1 cellular context compared by ENCODE assay signal in the genomic region with DNA sequence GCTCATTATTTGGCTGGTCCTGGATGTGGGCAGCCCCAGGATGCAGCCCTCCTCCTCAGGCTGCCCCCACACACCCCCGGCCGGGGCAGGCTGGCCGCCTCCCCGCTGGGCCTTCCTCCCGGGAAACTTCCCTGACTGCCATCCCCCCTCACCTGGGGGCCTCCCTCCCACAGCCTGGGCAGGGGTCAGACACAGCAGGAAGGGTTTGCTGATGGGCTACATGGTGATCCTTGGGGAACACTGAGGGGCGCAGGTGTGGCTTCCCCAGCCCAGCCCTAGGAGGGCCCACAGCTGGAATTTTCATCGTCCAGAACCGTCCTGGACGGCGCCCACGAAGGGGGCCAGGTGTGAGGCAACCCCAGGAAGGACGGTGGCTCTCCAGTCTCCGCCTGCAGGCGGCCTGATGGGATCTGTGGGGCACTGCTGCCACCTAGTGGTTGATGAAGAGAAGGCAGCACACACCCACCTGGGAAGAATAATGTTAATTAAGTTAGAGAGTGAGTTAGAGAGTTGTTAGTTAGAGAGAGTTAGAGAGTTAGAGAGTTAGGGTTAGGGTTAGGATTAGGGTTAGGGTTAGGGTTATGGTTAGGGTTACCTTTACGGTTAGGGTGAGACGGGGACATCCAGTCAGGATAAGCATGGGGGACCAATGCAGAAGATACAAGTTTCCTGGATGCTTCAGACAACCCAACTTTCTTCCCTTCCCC.
TF ChIP-seq lines count a peak whose summit lies in the region.

No MANE protein-coding gene starts in this region.

TF ChIP-seq in HepG2, 621 proteins besides CTCF, POLR2A, EP300 and RAD21 (continued from another document and continues in another):
- TF ChIP-seq, protein P1, sequence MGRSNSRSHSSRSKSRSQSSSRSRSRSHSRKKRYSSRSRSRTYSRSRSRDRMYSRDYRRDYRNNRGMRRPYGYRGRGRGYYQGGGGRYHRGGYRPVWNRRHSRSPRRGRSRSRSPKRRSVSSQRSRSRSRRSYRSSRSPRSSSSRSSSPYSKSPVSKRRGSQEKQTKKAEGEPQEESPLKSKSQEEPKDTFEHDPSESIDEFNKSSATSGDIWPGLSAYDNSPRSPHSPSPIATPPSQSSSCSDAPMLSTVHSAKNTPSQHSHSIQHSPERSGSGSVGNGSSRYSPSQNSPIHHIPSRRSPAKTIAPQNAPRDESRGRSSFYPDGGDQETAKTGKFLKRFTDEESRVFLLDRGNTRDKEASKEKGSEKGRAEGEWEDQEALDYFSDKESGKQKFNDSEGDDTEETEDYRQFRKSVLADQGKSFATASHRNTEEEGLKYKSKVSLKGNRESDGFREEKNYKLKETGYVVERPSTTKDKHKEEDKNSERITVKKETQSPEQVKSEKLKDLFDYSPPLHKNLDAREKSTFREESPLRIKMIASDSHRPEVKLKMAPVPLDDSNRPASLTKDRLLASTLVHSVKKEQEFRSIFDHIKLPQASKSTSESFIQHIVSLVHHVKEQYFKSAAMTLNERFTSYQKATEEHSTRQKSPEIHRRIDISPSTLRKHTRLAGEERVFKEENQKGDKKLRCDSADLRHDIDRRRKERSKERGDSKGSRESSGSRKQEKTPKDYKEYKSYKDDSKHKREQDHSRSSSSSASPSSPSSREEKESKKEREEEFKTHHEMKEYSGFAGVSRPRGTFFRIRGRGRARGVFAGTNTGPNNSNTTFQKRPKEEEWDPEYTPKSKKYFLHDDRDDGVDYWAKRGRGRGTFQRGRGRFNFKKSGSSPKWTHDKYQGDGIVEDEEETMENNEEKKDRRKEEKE (IDR thresholded peaks at IDR 0.05), result no peak
- no peak for TF ChIP-seq ZNF501 (CRISPR knock-in tag; IDR thresholded peaks at IDR 0.05)
- 0 out of 2 replicates have a peak, but pooled peaks have one; percentile 24 for TF ChIP-seq MIXL1 (CRISPR knock-in tag; IDR thresholded peaks at IDR 0.05)
- no peak for TF ChIP-seq SRF (IDR thresholded peaks at IDR 0.05; ENCODE audit: low read depth, low read length)
- peak; percentile 95 for TF ChIP-seq STAG1 (CRISPR knock-in tag; IDR thresholded peaks at IDR 0.05)
- no peak for TF ChIP-seq ZNF543 (CRISPR knock-in tag; IDR thresholded peaks at IDR 0.05)
- no peak for TF ChIP-seq GABPB1 (CRISPR knock-in tag; IDR thresholded peaks at IDR 0.05)
- TF ChIP-seq CEBPG (CRISPR knock-in tag; IDR thresholded peaks at IDR 0.05), result peak; percentile 55
- no peak for TF ChIP-seq MAFF (IDR thresholded peaks at IDR 0.05; ENCODE audit: low read depth, low read length)
- no peak for TF ChIP-seq MED8 (CRISPR knock-in tag; IDR thresholded peaks at IDR 0.05; ENCODE audit: insufficient replicate concordance)
- TF ChIP-seq FOXK2 (IDR thresholded peaks at IDR 0.05), result no peak
- TF ChIP-seq XRCC5 (optimal IDR thresholded peaks at IDR 0.05; ENCODE audit: low read length), result peak; percentile 37
- no peak for TF ChIP-seq FOSL2 (CRISPR knock-in tag; IDR thresholded peaks at IDR 0.05)
- TF ChIP-seq HOXA9 (CRISPR knock-in tag; IDR thresholded peaks at IDR 0.05; ENCODE audit: borderline replicate concordance), result no peak
- TF ChIP-seq, protein P2, sequence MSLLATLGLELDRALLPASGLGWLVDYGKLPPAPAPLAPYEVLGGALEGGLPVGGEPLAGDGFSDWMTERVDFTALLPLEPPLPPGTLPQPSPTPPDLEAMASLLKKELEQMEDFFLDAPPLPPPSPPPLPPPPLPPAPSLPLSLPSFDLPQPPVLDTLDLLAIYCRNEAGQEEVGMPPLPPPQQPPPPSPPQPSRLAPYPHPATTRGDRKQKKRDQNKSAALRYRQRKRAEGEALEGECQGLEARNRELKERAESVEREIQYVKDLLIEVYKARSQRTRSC (CRISPR knock-in tag; IDR thresholded peaks at IDR 0.05; ENCODE audit: low read depth), result no peak
- TF ChIP-seq, protein P3, sequence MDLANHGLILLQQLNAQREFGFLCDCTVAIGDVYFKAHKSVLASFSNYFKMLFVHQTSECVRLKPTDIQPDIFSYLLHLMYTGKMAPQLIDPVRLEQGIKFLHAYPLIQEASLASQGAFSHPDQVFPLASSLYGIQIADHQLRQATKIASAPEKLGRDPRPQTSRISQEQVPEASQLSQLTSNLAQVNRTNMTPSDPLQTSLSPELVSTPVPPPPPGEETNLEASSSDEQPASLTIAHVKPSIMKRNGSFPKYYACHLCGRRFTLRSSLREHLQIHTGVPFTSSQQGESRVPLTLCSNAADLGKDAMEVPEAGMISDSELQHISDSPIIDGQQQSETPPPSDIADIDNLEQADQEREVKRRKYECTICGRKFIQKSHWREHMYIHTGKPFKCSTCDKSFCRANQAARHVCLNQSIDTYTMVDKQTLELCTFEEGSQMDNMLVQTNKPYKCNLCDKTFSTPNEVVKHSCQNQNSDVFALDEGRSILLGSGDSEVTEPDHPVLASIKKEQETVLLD (CRISPR knock-in tag; IDR thresholded peaks at IDR 0.05; ENCODE audit: low read depth), result no peak
- TF ChIP-seq, protein P4, sequence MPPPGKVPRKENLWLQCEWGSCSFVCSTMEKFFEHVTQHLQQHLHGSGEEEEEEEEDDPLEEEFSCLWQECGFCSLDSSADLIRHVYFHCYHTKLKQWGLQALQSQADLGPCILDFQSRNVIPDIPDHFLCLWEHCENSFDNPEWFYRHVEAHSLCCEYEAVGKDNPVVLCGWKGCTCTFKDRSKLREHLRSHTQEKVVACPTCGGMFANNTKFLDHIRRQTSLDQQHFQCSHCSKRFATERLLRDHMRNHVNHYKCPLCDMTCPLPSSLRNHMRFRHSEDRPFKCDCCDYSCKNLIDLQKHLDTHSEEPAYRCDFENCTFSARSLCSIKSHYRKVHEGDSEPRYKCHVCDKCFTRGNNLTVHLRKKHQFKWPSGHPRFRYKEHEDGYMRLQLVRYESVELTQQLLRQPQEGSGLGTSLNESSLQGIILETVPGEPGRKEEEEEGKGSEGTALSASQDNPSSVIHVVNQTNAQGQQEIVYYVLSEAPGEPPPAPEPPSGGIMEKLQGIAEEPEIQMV (CRISPR knock-in tag; IDR thresholded peaks at IDR 0.05; ENCODE audit: low read depth), result no peak
- TF ChIP-seq, protein P5, sequence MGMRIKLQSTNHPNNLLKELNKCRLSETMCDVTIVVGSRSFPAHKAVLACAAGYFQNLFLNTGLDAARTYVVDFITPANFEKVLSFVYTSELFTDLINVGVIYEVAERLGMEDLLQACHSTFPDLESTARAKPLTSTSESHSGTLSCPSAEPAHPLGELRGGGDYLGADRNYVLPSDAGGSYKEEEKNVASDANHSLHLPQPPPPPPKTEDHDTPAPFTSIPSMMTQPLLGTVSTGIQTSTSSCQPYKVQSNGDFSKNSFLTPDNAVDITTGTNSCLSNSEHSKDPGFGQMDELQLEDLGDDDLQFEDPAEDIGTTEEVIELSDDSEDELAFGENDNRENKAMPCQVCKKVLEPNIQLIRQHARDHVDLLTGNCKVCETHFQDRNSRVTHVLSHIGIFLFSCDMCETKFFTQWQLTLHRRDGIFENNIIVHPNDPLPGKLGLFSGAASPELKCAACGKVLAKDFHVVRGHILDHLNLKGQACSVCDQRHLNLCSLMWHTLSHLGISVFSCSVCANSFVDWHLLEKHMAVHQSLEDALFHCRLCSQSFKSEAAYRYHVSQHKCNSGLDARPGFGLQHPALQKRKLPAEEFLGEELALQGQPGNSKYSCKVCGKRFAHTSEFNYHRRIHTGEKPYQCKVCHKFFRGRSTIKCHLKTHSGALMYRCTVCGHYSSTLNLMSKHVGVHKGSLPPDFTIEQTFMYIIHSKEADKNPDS (CRISPR knock-in tag; IDR thresholded peaks at IDR 0.05), result no peak
- no peak for TF ChIP-seq KDM5B (CRISPR knock-in tag; IDR thresholded peaks at IDR 0.05; ENCODE audit: borderline replicate concordance)
- no peak for TF ChIP-seq NR1H2 (CRISPR knock-in tag; IDR thresholded peaks at IDR 0.05; ENCODE audit: borderline replicate concordance, low read depth)
- TF ChIP-seq, protein P6, sequence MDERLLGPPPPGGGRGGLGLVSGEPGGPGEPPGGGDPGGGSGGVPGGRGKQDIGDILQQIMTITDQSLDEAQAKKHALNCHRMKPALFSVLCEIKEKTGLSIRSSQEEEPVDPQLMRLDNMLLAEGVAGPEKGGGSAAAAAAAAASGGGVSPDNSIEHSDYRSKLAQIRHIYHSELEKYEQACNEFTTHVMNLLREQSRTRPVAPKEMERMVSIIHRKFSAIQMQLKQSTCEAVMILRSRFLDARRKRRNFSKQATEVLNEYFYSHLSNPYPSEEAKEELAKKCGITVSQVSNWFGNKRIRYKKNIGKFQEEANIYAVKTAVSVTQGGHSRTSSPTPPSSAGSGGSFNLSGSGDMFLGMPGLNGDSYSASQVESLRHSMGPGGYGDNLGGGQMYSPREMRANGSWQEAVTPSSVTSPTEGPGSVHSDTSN (CRISPR knock-in tag; IDR thresholded peaks at IDR 0.05), result no peak
- TF ChIP-seq ZMYM2 (CRISPR knock-in tag; IDR thresholded peaks at IDR 0.05), result no peak
- TF ChIP-seq, protein P7, sequence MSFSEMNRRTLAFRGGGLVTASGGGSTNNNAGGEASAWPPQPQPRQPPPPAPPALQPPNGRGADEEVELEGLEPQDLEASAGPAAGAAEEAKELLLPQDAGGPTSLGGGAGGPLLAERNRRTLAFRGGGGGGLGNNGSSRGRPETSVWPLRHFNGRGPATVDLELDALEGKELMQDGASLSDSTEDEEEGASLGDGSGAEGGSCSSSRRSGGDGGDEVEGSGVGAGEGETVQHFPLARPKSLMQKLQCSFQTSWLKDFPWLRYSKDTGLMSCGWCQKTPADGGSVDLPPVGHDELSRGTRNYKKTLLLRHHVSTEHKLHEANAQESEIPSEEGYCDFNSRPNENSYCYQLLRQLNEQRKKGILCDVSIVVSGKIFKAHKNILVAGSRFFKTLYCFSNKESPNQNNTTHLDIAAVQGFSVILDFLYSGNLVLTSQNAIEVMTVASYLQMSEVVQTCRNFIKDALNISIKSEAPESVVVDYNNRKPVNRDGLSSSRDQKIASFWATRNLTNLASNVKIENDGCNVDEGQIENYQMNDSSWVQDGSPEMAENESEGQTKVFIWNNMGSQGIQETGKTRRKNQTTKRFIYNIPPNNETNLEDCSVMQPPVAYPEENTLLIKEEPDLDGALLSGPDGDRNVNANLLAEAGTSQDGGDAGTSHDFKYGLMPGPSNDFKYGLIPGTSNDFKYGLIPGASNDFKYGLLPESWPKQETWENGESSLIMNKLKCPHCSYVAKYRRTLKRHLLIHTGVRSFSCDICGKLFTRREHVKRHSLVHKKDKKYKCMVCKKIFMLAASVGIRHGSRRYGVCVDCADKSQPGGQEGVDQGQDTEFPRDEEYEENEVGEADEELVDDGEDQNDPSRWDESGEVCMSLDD (CRISPR knock-in tag; IDR thresholded peaks at IDR 0.05; ENCODE audit: borderline replicate concordance), result no peak
- TF ChIP-seq, protein P8, sequence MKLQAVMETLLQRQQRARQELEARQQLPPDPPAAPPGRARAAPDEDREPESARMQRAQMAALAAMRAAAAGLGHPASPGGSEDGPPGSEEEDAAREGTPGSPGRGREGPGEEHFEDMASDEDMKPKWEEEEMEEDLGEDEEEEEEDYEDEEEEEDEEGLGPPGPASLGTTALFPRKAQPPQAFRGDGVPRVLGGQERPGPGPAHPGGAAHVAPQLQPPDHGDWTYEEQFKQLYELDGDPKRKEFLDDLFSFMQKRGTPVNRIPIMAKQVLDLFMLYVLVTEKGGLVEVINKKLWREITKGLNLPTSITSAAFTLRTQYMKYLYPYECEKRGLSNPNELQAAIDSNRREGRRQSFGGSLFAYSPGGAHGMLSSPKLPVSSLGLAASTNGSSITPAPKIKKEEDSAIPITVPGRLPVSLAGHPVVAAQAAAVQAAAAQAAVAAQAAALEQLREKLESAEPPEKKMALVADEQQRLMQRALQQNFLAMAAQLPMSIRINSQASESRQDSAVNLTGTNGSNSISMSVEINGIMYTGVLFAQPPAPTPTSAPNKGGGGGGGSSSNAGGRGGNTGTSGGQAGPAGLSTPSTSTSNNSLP (IDR thresholded peaks at IDR 0.05; ENCODE audit: low read depth, low read length), result 0 out of 2 replicates have a peak, but pooled peaks have one; percentile 14
- TF ChIP-seq, protein P9, sequence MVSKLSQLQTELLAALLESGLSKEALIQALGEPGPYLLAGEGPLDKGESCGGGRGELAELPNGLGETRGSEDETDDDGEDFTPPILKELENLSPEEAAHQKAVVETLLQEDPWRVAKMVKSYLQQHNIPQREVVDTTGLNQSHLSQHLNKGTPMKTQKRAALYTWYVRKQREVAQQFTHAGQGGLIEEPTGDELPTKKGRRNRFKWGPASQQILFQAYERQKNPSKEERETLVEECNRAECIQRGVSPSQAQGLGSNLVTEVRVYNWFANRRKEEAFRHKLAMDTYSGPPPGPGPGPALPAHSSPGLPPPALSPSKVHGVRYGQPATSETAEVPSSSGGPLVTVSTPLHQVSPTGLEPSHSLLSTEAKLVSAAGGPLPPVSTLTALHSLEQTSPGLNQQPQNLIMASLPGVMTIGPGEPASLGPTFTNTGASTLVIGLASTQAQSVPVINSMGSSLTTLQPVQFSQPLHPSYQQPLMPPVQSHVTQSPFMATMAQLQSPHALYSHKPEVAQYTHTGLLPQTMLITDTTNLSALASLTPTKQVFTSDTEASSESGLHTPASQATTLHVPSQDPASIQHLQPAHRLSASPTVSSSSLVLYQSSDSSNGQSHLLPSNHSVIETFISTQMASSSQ (IDR thresholded peaks at IDR 0.05; ENCODE audit: low read depth), result no peak
- TF ChIP-seq, protein P9 (CRISPR knock-in tag; IDR thresholded peaks at IDR 0.05; ENCODE audit: borderline replicate concordance), result no peak
